25 cellular contexts compared by ENCODE assay signal in the genomic region with DNA sequence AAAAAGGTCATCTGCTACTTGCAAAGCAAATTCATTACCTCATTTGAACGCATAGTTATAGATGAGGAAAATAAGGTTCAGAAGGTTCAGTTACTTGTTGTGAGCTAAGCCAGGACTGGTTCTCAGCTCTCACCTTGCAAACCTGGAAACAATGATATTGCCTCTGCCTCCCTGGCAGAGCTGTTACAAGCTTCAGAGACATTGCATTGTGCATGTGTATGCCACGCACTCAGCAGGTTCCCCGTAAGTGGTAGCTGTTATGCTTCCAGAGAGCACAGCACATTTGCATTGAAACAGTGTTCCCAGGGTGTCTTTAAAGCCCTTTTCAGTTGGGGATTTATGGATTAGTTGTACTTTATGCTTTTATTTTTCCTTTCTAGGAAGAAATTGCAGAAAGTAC.
"Had no signal": no experiment of that assay in that cellular context is flagged by ENCODE, and none has a peak within 500 bp of the region (broad histone marks: within the 10 kb centered on the region; RNA-seq: fewer than 3 reads in every experiment).

No MANE protein-coding gene starts in this region.

- H3K4me3 Mint-ChIP-seq: mesothelial cell of epicardium; naive B cell; natural killer cell; stimulated activated effector memory CD8-positive, alpha-beta T cell treated with anti-CD3 and anti-CD28 coated beads, Interleukin-12 subunit alpha, Interleukin-12 subunit beta, amount 100 ng/mL, for 72 hours; stimulated activated naive CD8-positive, alpha-beta T cell treated with anti-CD3 and anti-CD28 coated beads, Interleukin-15, amount 100 ng/mL, for 72 hours had no signal

- H3K27me3 Mint-ChIP-seq: naive B cell; stimulated activated naive CD8-positive, alpha-beta T cell treated with anti-CD3 and anti-CD28 coated beads, Interleukin-15, amount 100 ng/mL, for 72 hours had no signal

- H3K27ac ChIP-seq: heart right ventricle, left ventricle myocardium inferior, pancreas, prostate gland, sigmoid colon, spleen, transverse colon, upper lobe of left lung had no signal

- H3K9me3 ChIP-seq: heart right ventricle, left ventricle myocardium inferior, pancreas, prostate gland, sigmoid colon, spleen, transverse colon, upper lobe of left lung had no signal

- FAIRE-seq: pancreas, small intestine had no signal

- H3K36me3 Mint-ChIP-seq: naive B cell, natural killer cell had no signal

- H3K9me3 Mint-ChIP-seq: mesothelial cell of epicardium; naive B cell; natural killer cell; stimulated activated effector memory CD8-positive, alpha-beta T cell treated with anti-CD3 and anti-CD28 coated beads, Interleukin-12 subunit alpha, Interleukin-12 subunit beta, amount 100 ng/mL, for 72 hours; stimulated activated naive CD8-positive, alpha-beta T cell treated with anti-CD3 and anti-CD28 coated beads, Interleukin-15, amount 100 ng/mL, for 72 hours had no signal

- H3K36me3 ChIP-seq: pancreas, prostate gland had no signal

- DNase-seq: heart right ventricle; hippocampal formation; islet precursor cell; left ventricle myocardium inferior; mesendoderm; naive B cell; natural killer cell; nucleus accumbens; pancreas; posterior cingulate gyrus; retina; right cardiac atrium; sigmoid colon; small intestine; spleen; stimulated activated CD4-positive, alpha-beta T cell treated with anti-CD3 and anti-CD28 coated beads, Interleukin-4, amount 100 ng/mL, for 24 hours; stimulated activated naive CD4-positive, alpha-beta T cell; stimulated activated naive CD8-positive, alpha-beta T cell treated with anti-CD3 and anti-CD28 coated beads, Interleukin-15, amount 100 ng/mL, for 72 hours; substantia nigra; transverse colon; upper lobe of left lung had no signal

- H3K27ac Mint-ChIP-seq: mesothelial cell of epicardium; natural killer cell; stimulated activated effector memory CD8-positive, alpha-beta T cell treated with anti-CD3 and anti-CD28 coated beads, Interleukin-12 subunit alpha, Interleukin-12 subunit beta, amount 100 ng/mL, for 72 hours; stimulated activated naive CD8-positive, alpha-beta T cell treated with anti-CD3 and anti-CD28 coated beads, Interleukin-15, amount 100 ng/mL, for 72 hours had no signal

- ATAC-seq: heart right ventricle; natural killer cell; pancreas; right cardiac atrium; stimulated activated effector memory CD8-positive, alpha-beta T cell treated with anti-CD3 and anti-CD28 coated beads, Interleukin-12 subunit alpha, Interleukin-12 subunit beta, amount 100 ng/mL, for 72 hours; stimulated activated naive CD8-positive, alpha-beta T cell treated with anti-CD3 and anti-CD28 coated beads, Interleukin-15, amount 100 ng/mL, for 72 hours had no signal

- H3K4me1 ChIP-seq: pancreas, prostate gland, spleen had no signal

- H3K4me3 ChIP-seq: heart right ventricle, left ventricle myocardium inferior, lung, pancreas, prostate gland, sigmoid colon, spleen, transverse colon, upper lobe of left lung had no signal

- H3K4me1 Mint-ChIP-seq: naive B cell; natural killer cell; stimulated activated effector memory CD8-positive, alpha-beta T cell treated with anti-CD3 and anti-CD28 coated beads, Interleukin-12 subunit alpha, Interleukin-12 subunit beta, amount 100 ng/mL, for 72 hours had no signal

- H3K27me3 ChIP-seq: heart right ventricle, pancreas, sigmoid colon, spleen, transverse colon, upper lobe of left lung had no signal
